ENCODE assay signal across 12 cellular contexts in genomic region chr16:57799619-57800212, GRCh38. TPM values are rescaled to one million over a fixed set of nuclear protein-coding genes. Genes with fewer than 3 reads are reported as not detected.
DNase-seq lines count a peak whose midpoint lies in the region; ATAC-seq and TF ChIP-seq lines count a peak whose summit lies in the region.
"Had no signal": no experiment of that assay in that cellular context is flagged by ENCODE, and none has a peak within 500 bp of the region (broad histone marks: within the 10 kb centered on the region; RNA-seq: fewer than 3 reads in every experiment).

No MANE protein-coding gene starts in this region.

- peaks cover 0 to 29% (median 17%) of the 10 kb centered on the region in 9 donors for H3K36me3 ChIP-seq in heart left ventricle
- H3K36me3 ChIP-seq in SK-N-MC (ENCODE audit: insufficient read depth, low read length), result peaks cover 8% of the 10 kb centered on the region; the same call in 1 of the 2 replicates
- peaks cover 0 to 28% of the 10 kb centered on the region in 2 donors for H3K36me3 ChIP-seq in left lung
- H3K36me3 ChIP-seq in thyroid gland, result peaks cover 0 to 8% of the 10 kb centered on the region in 2 donors
- H3K36me3 ChIP-seq: transverse colon had no signal

- H3K4me3 ChIP-seq in heart left ventricle (peak overlapping the region in 7 of 12 donors; percentile 58 to 91 (median 82)), SK-N-MC (peak overlapping the region; percentile 81), left lung (peak overlapping the region in 1 of 2 donors; percentile 69), thyroid gland (replicated peaks in 1 of 3) (no peak overlapping the region)
- H3K4me3 ChIP-seq: transverse colon had no signal

- H3K9me3 ChIP-seq in heart left ventricle (no peaks in the 10 kb centered on the region), SK-N-MC (ENCODE audit: low read depth, low read length) (no peaks in the 10 kb centered on the region), left lung (no peaks in the 10 kb centered on the region), thyroid gland (no peaks in the 10 kb centered on the region)
- H3K9me3 ChIP-seq: transverse colon had no signal

- H3K27ac ChIP-seq in heart left ventricle (peak overlapping the region; percentile 24 to 99 (median 95)), SK-N-MC (no peak overlapping the region), left lung (peak overlapping the region; percentile 86 to 90), thyroid gland (peak overlapping the region; percentile 91 to 99 (median 98))

- TF ChIP-seq POLR2A in heart left ventricle (IDR thresholded peaks at IDR 0.05) (no peak), thyroid gland (IDR thresholded peaks at IDR 0.05) (peak in 1 of 2 donors; percentile 63)

- H3K4me1 ChIP-seq in heart left ventricle (peaks cover 6 to 88% (median 66%) of the 10 kb centered on the region in 12 donors), left lung (peaks cover 46 to 75% of the 10 kb centered on the region in 2 donors), thyroid gland (peaks cover 77 to 92% of the 10 kb centered on the region in 2 donors)

- ATAC-seq in heart left ventricle (no peak), left cardiac atrium (no peak), left lung (peak; percentile 1), HG03378 (IDR thresholded peaks at IDR 0.05; ENCODE audit: unreplicated experiment) (no peak)
- ATAC-seq: WTC11 had no signal

- 37 to 48% (median 44%) methylated on average over 4 to 5 of the region's 5 CpGs for WGBS in heart left ventricle, 4 donors
- 23 to 33% methylated on average over 4 of the region's 5 CpGs for WGBS in thyroid gland, 2 donors

- H3K27me3 ChIP-seq in heart left ventricle, result no peaks in the 10 kb centered on the region
- peaks cover 0 to 30% of the 10 kb centered on the region in 2 donors for H3K27me3 ChIP-seq in left lung
- no peaks in the 10 kb centered on the region for H3K27me3 ChIP-seq in thyroid gland

- peak in 1 of 5 donors; percentile 40 for DNase-seq in heart left ventricle
- DNase-seq in left cardiac atrium, result no peak
- DNase-seq in SK-N-MC (ENCODE audit: low read depth, low spot score), result no peak
- DNase-seq in left lung, result peak in 1 of 2 donors; percentile 43
- DNase-seq in thyroid gland, result peak; percentile 74 to 76
- no peak for DNase-seq in NCI-H1092 (lab: John Stamatoyannopoulos, UW)
- no peak for DNase-seq in T-helper 2 cell
- DNase-seq: midbrain; stimulated activated CD4-positive, alpha-beta T cell treated with anti-CD3 and anti-CD28 coated beads, Interleukin-2, amount 100 ng/mL, for 24 hours; transverse colon had no signal

- no peak for TF ChIP-seq CTCF in heart left ventricle (IDR thresholded peaks at IDR 0.05)
- no peak for TF ChIP-seq CTCF in left lung (IDR thresholded peaks at IDR 0.05)
- TF ChIP-seq CTCF in thyroid gland (IDR thresholded peaks at IDR 0.05), result no peak

- intact Hi-C loops in heart left ventricle (cut with DNase I) (loop anchor here in 9 of 10 donors (2.0 to 10.0 kb wide), 8 partner anchors 37 to 205 kb away; partner anchors contain the start of genes USB1 (in 2 of the 9) and ZNF319 (in 2 of the 9)), left cardiac atrium (cut with DNase I) (loop anchor here in 1 of 2 donors (5.0 kb wide), 1 partner anchor 37 kb away; no protein-coding TSS in a partner anchor), left lung (cut with DNase I) (no loop called here), thyroid gland (cut with DNase I) (loop anchor here (10.0 kb wide), 1 partner anchor 195 kb away; no protein-coding TSS in a partner anchor)

- no peak overlapping the region for H3K9ac ChIP-seq in SK-N-MC (ENCODE audit: insufficient read length)

RNA-seq across cellular contexts. Expression of gene KIFC3, which starts 2.6 kb away (rescaled TPM):
- total RNA-seq in heart left ventricle, result 100 to 1,000 TPM in 1 of 9 donors, 10 to 100 TPM in 8; 46.1 to 105 (median 66.8) TPM
- 10 to 100 TPM; 61.1 to 64.4 TPM for polyA plus RNA-seq in heart left ventricle
- total RNA-seq in left cardiac atrium, result 10 to 100 TPM; 37.1 to 55.4 TPM
- total RNA-seq in left lung, result 10 to 100 TPM; 68.7 to 96.8 TPM
- 100 to 1,000 TPM in 3 of 4 donors, 10 to 100 TPM in 1; 88.8 to 153 (median 132) TPM for total RNA-seq in thyroid gland

Comparison
In these comparisons a context has a peak if more than half of its experiments do, and no peak if none do; other contexts are left out.
1. DNase-seq: peak in thyroid gland (2 of 2); none in left cardiac atrium (single experiment), SK-N-MC (single experiment), NCI-H1092 (single experiment) and T-helper 2 cell (0 of 5).
2. H3K4me3 ChIP-seq: peak in heart left ventricle (7 of 12) and SK-N-MC (single experiment); none in thyroid gland (0 of 3).
3. intact Hi-C loops: an anchor here in heart left ventricle (2.0 to 10.0 kb wide) and thyroid gland (10.0 kb wide); none called in left lung.